ENCODE assay signal across 14 cellular contexts in genomic region chr7:158734861-158735260, GRCh38. TPM values are rescaled to one million over a fixed set of nuclear protein-coding genes. Genes with fewer than 3 reads are reported as not detected.
DNase-seq lines count a peak whose midpoint lies in the region; ATAC-seq and TF ChIP-seq lines count a peak whose summit lies in the region.
"Had no signal": no experiment of that assay in that cellular context is flagged by ENCODE, and none has a peak within 500 bp of the region (broad histone marks: within the 10 kb centered on the region; RNA-seq: fewer than 3 reads in every experiment).

No MANE protein-coding gene starts in this region.

- H3K4me1 Mint-ChIP-seq in naive thymus-derived CD8-positive, alpha-beta T cell = peaks cover 3 to 10% (median 7%) of the 10 kb centered on the region in 4 donors
- H3K4me1 Mint-ChIP-seq: naive B cell had no signal

- H3K4me3 Mint-ChIP-seq in naive thymus-derived CD8-positive, alpha-beta T cell = no peak overlapping the region
- H3K4me3 Mint-ChIP-seq: CD8-positive, alpha-beta memory T cell; naive B cell had no signal

- no peak overlapping the region for H3K27ac ChIP-seq in brain microvascular endothelial cell
- H3K27ac ChIP-seq: gastrocnemius medialis had no signal

- ATAC-seq in naive thymus-derived CD8-positive, alpha-beta T cell = no peak
- ATAC-seq: gastrocnemius medialis had no signal

- peak; percentile 68 for DNase-seq in ELR (ENCODE audit: low read depth)
- peak; percentile 80 for DNase-seq in NB4 (ENCODE audit: low read depth)
- DNase-seq in brain microvascular endothelial cell = peak; percentile 55
- DNase-seq in naive thymus-derived CD8-positive, alpha-beta T cell = no peak
- no peak for DNase-seq in NCI-H2081 treated with DMSO at 0.1 percent for 48 hours (lab: John Stamatoyannopoulos, UW)
- no peak for DNase-seq in activated CD8-positive, alpha-beta memory T cell treated with anti-CD3 and anti-CD28 coated beads for 24 hours
- DNase-seq in HuH-7.5 (ENCODE audit: low spot score) = no peak
- DNase-seq: activated T-cell treated with anti-CD3 and anti-CD28 coated beads, Interleukin-2, amount 50 U/mL, for 48 hours; CD8-positive, alpha-beta memory T cell; gastrocnemius medialis; naive B cell; NCI-H748 treated with DMSO at 0.1 percent for 48 hours; SHP77; sigmoid colon had no signal

- no peaks in the 10 kb centered on the region for H3K27me3 ChIP-seq in brain microvascular endothelial cell (replicated peaks)
- H3K27me3 ChIP-seq: gastrocnemius medialis, sigmoid colon had no signal

- TF ChIP-seq POLR2A in NB4 (IDR thresholded peaks at IDR 0.05; ENCODE audit: extremely low read depth, insufficient read length) = no peak

- H3K4me3 ChIP-seq in NB4 (ENCODE audit: low read depth, low read length) (no peak overlapping the region), brain microvascular endothelial cell (ENCODE audit: low read depth, low read length) (no peak overlapping the region)
- H3K4me3 ChIP-seq: gastrocnemius medialis, sigmoid colon had no signal

- peak overlapping the region in 7 of 10 donors; percentile 13 to 88 (median 42) for H3K27ac Mint-ChIP-seq in naive thymus-derived CD8-positive, alpha-beta T cell

- in situ Hi-C loops in brain microvascular endothelial cell (cut with HindIII; ENCODE audit: low pct_ligation_motif_present, low sequenced_read_pairs) = no loop called here

- TF ChIP-seq CTCF in NB4 (IDR thresholded peaks at IDR 0.05; ENCODE audit: low read depth, low read length) = no peak
- TF ChIP-seq CTCF in brain microvascular endothelial cell (IDR thresholded peaks at IDR 0.05; ENCODE audit: low read depth, low read length, missing control alignments) = no peak

- POLR2A ChIA-PET in naive thymus-derived CD8-positive, alpha-beta T cell (lab: Charles Lee) = no interaction called here

- no peaks in the 10 kb centered on the region for H3K9me3 Mint-ChIP-seq in naive thymus-derived CD8-positive, alpha-beta T cell
- H3K9me3 Mint-ChIP-seq: CD8-positive, alpha-beta memory T cell; naive B cell had no signal

- peaks cover 5 to 89% (median 25%) of the 10 kb centered on the region in 3 donors for H3K36me3 Mint-ChIP-seq in naive thymus-derived CD8-positive, alpha-beta T cell

- no peaks in the 10 kb centered on the region for H3K27me3 Mint-ChIP-seq in naive thymus-derived CD8-positive, alpha-beta T cell
- H3K27me3 Mint-ChIP-seq: CD8-positive, alpha-beta memory T cell; naive B cell had no signal

- H3K36me3 ChIP-seq in brain microvascular endothelial cell (replicated peaks) = peaks cover 43% of the 10 kb centered on the region

RNA-seq across cellular contexts. Expression of gene NCAPG2, which starts 30.3 kb away (rescaled TPM):
- 1 to 10 TPM; 6.7 to 7.7 TPM for total RNA-seq in naive thymus-derived CD8-positive, alpha-beta T cell
- polyA plus RNA-seq in naive thymus-derived CD8-positive, alpha-beta T cell = 1 to 10 TPM; 2.4 to 3.7 (median 2.6) TPM

Comparison
In these comparisons a context has a peak if more than half of its experiments do, and no peak if none do; other contexts are left out.
1. DNase-seq: peak in ELR (single experiment), NB4 (single experiment) and brain microvascular endothelial cell (single experiment); none in naive thymus-derived CD8-positive, alpha-beta T cell (0 of 10), NCI-H2081 treated with DMSO at 0.1 percent for 48 hours (single experiment), activated CD8-positive, alpha-beta memory T cell treated with anti-CD3 and anti-CD28 coated beads for 24 hours (single experiment) and HuH-7.5 (single experiment).